ENCODE assay signal across 8 cellular contexts in genomic region chr22:24156146-24156914, GRCh38. TPM values are rescaled to one million over a fixed set of nuclear protein-coding genes. Genes with fewer than 3 reads are reported as not detected.
DNase-seq lines count a peak whose midpoint lies in the region; ATAC-seq and TF ChIP-seq lines count a peak whose summit lies in the region.

No MANE protein-coding gene starts in this region.

- no peak overlapping the region for H3K27ac Mint-ChIP-seq in Caco-2 (ENCODE audit: unreplicated experiment)
- peak overlapping the region; percentile 87 to 98 (median 95) for H3K27ac Mint-ChIP-seq in naive thymus-derived CD8-positive, alpha-beta T cell

- ATAC-seq in GM21619 (IDR thresholded peaks at IDR 0.05; ENCODE audit: unreplicated experiment), result peak; percentile 14
- ATAC-seq in naive thymus-derived CD8-positive, alpha-beta T cell, result peak; percentile 60 to 63

- POLR2A ChIA-PET in Caco-2 (lab: Charles Lee), result no interaction called here
- POLR2A ChIA-PET in naive thymus-derived CD8-positive, alpha-beta T cell (lab: Charles Lee), result interaction anchor here (0.8 to 13.8 kb wide), 16 partner anchors 12 to 305 kb away, joined by 3 to 540 read pairs (median 6); partner anchors contain the start of genes ADORA2A, CABIN1, MIF and SUSD2

- intact Hi-C loops in Caco-2 (cut with micrococcal nuclease; ENCODE audit: unreplicated experiment), result no loop called here
- intact Hi-C loops in stomach (cut with DNase I; ENCODE audit: low total_unique reads), result loop anchor here (10.0 kb wide), 1 partner anchor 142 kb away; the partner anchor contains the start of gene CABIN1

- peaks cover 5% of the 10 kb centered on the region for H3K36me3 Mint-ChIP-seq in Caco-2 (ENCODE audit: insufficient read depth, unreplicated experiment)
- H3K36me3 Mint-ChIP-seq in naive thymus-derived CD8-positive, alpha-beta T cell, result peaks cover 0 to 10% (median 0%) of the 10 kb centered on the region in 3 donors

- CTCF ChIA-PET in Caco-2 (lab: Charles Lee), result interaction anchor here (0.7 to 2.3 kb wide), 6 partner anchors 9 to 25 kb away, joined by 3 to 20 read pairs (median 4); partner anchors contain the start of gene SUSD2

- DNase-seq in Caco-2 (no peak), NAMALWA (ENCODE audit: low spot score) (peak; percentile 79), epithelial cell of esophagus (ENCODE audit: low read depth) (peak; percentile 46), stomach (peak; percentile 45), NCI-H510A treated with DMSO at 0.1 percent for 48 hours (lab: John Stamatoyannopoulos, UW) (no peak)
- DNase-seq in activated CD8-positive, alpha-beta memory T cell treated with anti-CD3 and anti-CD28 coated beads, Interleukin-2, amount 50 U/mL, for 4 hours, result peak; percentile 84
- DNase-seq in naive thymus-derived CD8-positive, alpha-beta T cell, result peak; percentile 53 to 81 (median 71)

- H3K27ac ChIP-seq in stomach, result peak overlapping the region; percentile 20 to 89 (median 86)

- no peaks in the 10 kb centered on the region for H3K27me3 Mint-ChIP-seq in Caco-2 (ENCODE audit: insufficient read depth, unreplicated experiment)
- H3K27me3 Mint-ChIP-seq in naive thymus-derived CD8-positive, alpha-beta T cell, result no peaks in the 10 kb centered on the region

- no peak for TF ChIP-seq EP300 in stomach (IDR thresholded peaks at IDR 0.05)

- 0 to 1% (median 0%) methylated on average over 28 to 77 of the region's 77 CpGs for WGBS in stomach, 5 donors

- H3K4me1 ChIP-seq in Caco-2 (no peaks in the 10 kb centered on the region), stomach (peaks cover 38 to 77% (median 64%) of the 10 kb centered on the region in 4 donors)

- H3K27me3 ChIP-seq in Caco-2 (replicated peaks; ENCODE audit: control insufficient read depth, insufficient read depth, low read length) (no peaks in the 10 kb centered on the region), stomach (no peaks in the 10 kb centered on the region)

- peak overlapping the region; percentile 26 for H3K4me3 ChIP-seq in Caco-2 (ENCODE audit: low read depth, low read length)
- H3K4me3 ChIP-seq in epithelial cell of esophagus (ENCODE audit: low read length), result peak overlapping the region; percentile 19
- peak overlapping the region; percentile 82 to 96 (median 83) for H3K4me3 ChIP-seq in stomach

- TF ChIP-seq CTCF in Caco-2 (IDR thresholded peaks at IDR 0.05; ENCODE audit: insufficient read depth in 1 of 2, low read depth in 1 of 2, low read length in 1 of 2, severe bottlenecking in 1 of 2, unreplicated experiment in 1 of 2), result no peak
- TF ChIP-seq CTCF in epithelial cell of esophagus (IDR thresholded peaks at IDR 0.05; ENCODE audit: insufficient read depth, low read depth, low read length, missing control alignments), result no peak
- no peak for TF ChIP-seq CTCF in stomach (IDR thresholded peaks at IDR 0.05)

- BruUV-seq in Caco-2 (replicated peaks; lab: Mats Ljungman, UMichigan), result no TSS peak

- no peak for TF ChIP-seq POLR2A in stomach (IDR thresholded peaks at IDR 0.05)

- H3K4me1 Mint-ChIP-seq in Caco-2 (ENCODE audit: low read depth, unreplicated experiment), result no peaks in the 10 kb centered on the region
- H3K4me1 Mint-ChIP-seq in naive thymus-derived CD8-positive, alpha-beta T cell, result peaks cover 49 to 95% (median 83%) of the 10 kb centered on the region in 4 donors

- H3K9me3 ChIP-seq in Caco-2, result no peaks in the 10 kb centered on the region
- no peaks in the 10 kb centered on the region for H3K9me3 ChIP-seq in stomach

- no peaks in the 10 kb centered on the region for H3K9me3 Mint-ChIP-seq in Caco-2 (ENCODE audit: unreplicated experiment)
- no peaks in the 10 kb centered on the region for H3K9me3 Mint-ChIP-seq in naive thymus-derived CD8-positive, alpha-beta T cell

- H3K4me3 Mint-ChIP-seq in Caco-2 (ENCODE audit: unreplicated experiment), result peak overlapping the region; percentile 63
- H3K4me3 Mint-ChIP-seq in naive thymus-derived CD8-positive, alpha-beta T cell, result peak overlapping the region; percentile 91 to 97 (median 94)

- H3K36me3 ChIP-seq in Caco-2 (ENCODE audit: control insufficient read depth, insufficient read depth, low read length), result no peaks in the 10 kb centered on the region
- H3K36me3 ChIP-seq in stomach, result peaks cover 0 to 20% (median 13%) of the 10 kb centered on the region in 4 donors

RNA-seq across cellular contexts. Expression of gene SUSD2, which starts 25.0 kb away (rescaled TPM):
- total RNA-seq in Caco-2 (2022) (7.0 and 8.6 TPM in 2 replicates), stomach (10 to 100 TPM in 3 of 5 donors, 1 to 10 TPM in 1, under 1 TPM in 1; 0.58 to 29.9 (median 17.5) TPM)
- total RNA-seq in naive thymus-derived CD8-positive, alpha-beta T cell, result 1 to 10 TPM; 1.7 to 1.9 TPM
- polyA plus RNA-seq in naive thymus-derived CD8-positive, alpha-beta T cell, result under 1 TPM in 2 of 3 donors, not detected in 1; 0.07 TPM
- polyA plus RNA-seq in stomach, result 1 to 10 TPM; 2.6 to 5.7 (median 3.2) TPM

Comparison
In these comparisons a context has a peak if more than half of its experiments do, and no peak if none do; other contexts are left out.
1. DNase-seq: peak in NAMALWA (single experiment), activated CD8-positive, alpha-beta memory T cell treated with anti-CD3 and anti-CD28 coated beads, Interleukin-2, amount 50 U/mL, for 4 hours (single experiment), epithelial cell of esophagus (single experiment), naive thymus-derived CD8-positive, alpha-beta T cell (10 of 10) and stomach (single experiment); none in Caco-2 (0 of 2) and NCI-H510A treated with DMSO at 0.1 percent for 48 hours (single experiment).
2. H3K4me3 ChIP-seq: peak in every context shown above with its lines; median percentile 83 in stomach; 26 in Caco-2; 19 in epithelial cell of esophagus.